In genomic region chr16:85947511-85948509, GRCh38 we compare ENCODE assay signal across 9 cellular contexts. TPM values are rescaled to one million over a fixed set of nuclear protein-coding genes. Genes with fewer than 3 reads are reported as not detected.
A peak's percentile ranks its signal among the peaks of the same experiment; 100 is the strongest.
DNase-seq lines count a peak whose midpoint lies in the region; ATAC-seq and TF ChIP-seq lines count a peak whose summit lies in the region.
"Had no signal": no experiment of that assay in that cellular context is flagged by ENCODE, and none has a peak within 500 bp of the region (broad histone marks: within the 10 kb centered on the region; RNA-seq: fewer than 3 reads in every experiment).

No MANE protein-coding gene starts in this region.

- H3K4me3 ChIP-seq in CD8-positive, alpha-beta memory T cell (ENCODE audit: low read length), result peak overlapping the region; percentile 42
- peak overlapping the region; percentile 57 for H3K4me3 ChIP-seq in MM.1S (ENCODE audit: low read length)

- DNase-seq in CD8-positive, alpha-beta memory T cell, result peak in 2 of 5 donors; percentile 14 to 53
- DNase-seq in MM.1S, result peak; percentile 64
- no peak for DNase-seq in central memory CD8-positive, alpha-beta T cell (ENCODE audit: low spot score in 2 of 2)
- DNase-seq in A172 (ENCODE audit: low spot score), result no peak
- DNase-seq in erythroblast (lab: John Stamatoyannopoulos, UW), result no peak
- DNase-seq in LoVo (ENCODE audit: low spot score), result no peak
- no peak for DNase-seq in endothelial cell (ENCODE audit: low spot score)

- peak overlapping the region; percentile 82 for H3K4me2 ChIP-seq in MM.1S (ENCODE audit: low read depth, low read length)

- no peak overlapping the region for H3K27ac ChIP-seq in CD8-positive, alpha-beta memory T cell (ENCODE audit: low read depth, low read length)
- H3K27ac ChIP-seq in MM.1S (ENCODE audit: low read length), result no peak overlapping the region

- H3K27me3 Mint-ChIP-seq in CD8-positive, alpha-beta memory T cell, result peaks cover 7 to 8% of the 10 kb centered on the region in 2 donors
- H3K27me3 Mint-ChIP-seq in central memory CD8-positive, alpha-beta T cell, result peaks cover 10% of the 10 kb centered on the region
- H3K27me3 Mint-ChIP-seq in endothelial cell (ENCODE audit: unreplicated experiment), result peaks cover 2% of the 10 kb centered on the region

- H3F3A ChIP-seq in MM.1S (ENCODE audit: insufficient read depth, low read length), result peaks cover 7% of the 10 kb centered on the region

- no peak overlapping the region for H3K9ac ChIP-seq in MM.1S (ENCODE audit: low read length)

- H3K9me2 ChIP-seq in MM.1S (replicated peaks; ENCODE audit: insufficient read depth, low read length), result no peaks in the 10 kb centered on the region

- no peaks in the 10 kb centered on the region for H3K9me3 Mint-ChIP-seq in CD8-positive, alpha-beta memory T cell
- no peaks in the 10 kb centered on the region for H3K9me3 Mint-ChIP-seq in central memory CD8-positive, alpha-beta T cell
- no peaks in the 10 kb centered on the region for H3K9me3 Mint-ChIP-seq in endothelial cell (ENCODE audit: unreplicated experiment)
- H3K9me3 Mint-ChIP-seq: neural crest cell had no signal

- 0 out of 2 replicates have a peak overlapping the region, but pooled peaks have one; percentile 15 for H2AFZ ChIP-seq in MM.1S (ENCODE audit: low read length)

- H3K36me3 Mint-ChIP-seq in CD8-positive, alpha-beta memory T cell, result no peaks in the 10 kb centered on the region
- peaks cover 3% of the 10 kb centered on the region for H3K36me3 Mint-ChIP-seq in central memory CD8-positive, alpha-beta T cell (ENCODE audit: insufficient read depth)
- no peaks in the 10 kb centered on the region for H3K36me3 Mint-ChIP-seq in endothelial cell (ENCODE audit: low read depth, unreplicated experiment)

- CTCF ChIA-PET in CD8-positive, alpha-beta memory T cell (lab: Charles Lee), result interaction anchor here (0.9 kb wide), 1 partner anchor 126 kb away, joined by 4 read pairs; no protein-coding TSS in a partner anchor

- no peaks in the 10 kb centered on the region for H3K9me3 ChIP-seq in CD8-positive, alpha-beta memory T cell (ENCODE audit: low read length)
- H3K9me3 ChIP-seq in MM.1S (replicated peaks; ENCODE audit: insufficient read depth, low read length), result no peaks in the 10 kb centered on the region

- H3K36me3 ChIP-seq in CD8-positive, alpha-beta memory T cell (ENCODE audit: insufficient read depth, low read length), result no peaks in the 10 kb centered on the region
- no peaks in the 10 kb centered on the region for H3K36me3 ChIP-seq in MM.1S (replicated peaks; ENCODE audit: insufficient read depth, low read length)

- no peaks in the 10 kb centered on the region for H3K27me3 ChIP-seq in CD8-positive, alpha-beta memory T cell (ENCODE audit: insufficient read depth, low read length, poor library complexity, severe bottlenecking)
- H3K27me3 ChIP-seq in MM.1S (replicated peaks; ENCODE audit: insufficient read depth, low read length), result peaks cover 75% of the 10 kb centered on the region

- H3K79me2 ChIP-seq in MM.1S (ENCODE audit: low read length), result no peaks in the 10 kb centered on the region

- peaks cover 26% of the 10 kb centered on the region for H3K4me1 ChIP-seq in CD8-positive, alpha-beta memory T cell (ENCODE audit: insufficient read depth, low read length)
- H3K4me1 ChIP-seq in MM.1S (ENCODE audit: low read length), result 0 out of 2 replicates have a peak, but pooled peaks cover 5% of the 10 kb centered on the region

- no peak for TF ChIP-seq CTCF in MM.1S (IDR thresholded peaks at IDR 0.05; ENCODE audit: low read length)
- no peak for TF ChIP-seq CTCF in endothelial cell (IDR thresholded peaks at IDR 0.05; ENCODE audit: unreplicated experiment)

- peaks cover 13 to 31% (median 18%) of the 10 kb centered on the region in 3 donors for H3K4me1 Mint-ChIP-seq in CD8-positive, alpha-beta memory T cell
- peaks cover 43% of the 10 kb centered on the region for H3K4me1 Mint-ChIP-seq in central memory CD8-positive, alpha-beta T cell
- peaks cover 5% of the 10 kb centered on the region for H3K4me1 Mint-ChIP-seq in endothelial cell (ENCODE audit: unreplicated experiment)

- no peaks in the 10 kb centered on the region for H4K20me1 ChIP-seq in MM.1S (ENCODE audit: insufficient read depth, low read length)

- POLR2A ChIA-PET in CD8-positive, alpha-beta memory T cell (lab: Charles Lee), result no interaction called here

- TF ChIP-seq POLR2A in erythroblast (IDR thresholded peaks at IDR 0.05; ENCODE audit: low read length), result no peak

- H3K27ac Mint-ChIP-seq in CD8-positive, alpha-beta memory T cell, result peak overlapping the region; percentile 11 to 95 (median 86)
- peak overlapping the region; percentile 32 for H3K27ac Mint-ChIP-seq in central memory CD8-positive, alpha-beta T cell (ENCODE audit: low read depth)
- no peak overlapping the region for H3K27ac Mint-ChIP-seq in endothelial cell (ENCODE audit: unreplicated experiment)

- ATAC-seq in GM21423 (IDR thresholded peaks at IDR 0.05; ENCODE audit: unreplicated experiment), result peak; percentile 62
- peak; percentile 87 for ATAC-seq in central memory CD8-positive, alpha-beta T cell (replicated peaks; ENCODE audit: extremely low read depth, poor library complexity, severe bottlenecking)

- H3K4me3 Mint-ChIP-seq in CD8-positive, alpha-beta memory T cell, result peak overlapping the region; percentile 84 to 98 (median 92)
- H3K4me3 Mint-ChIP-seq in central memory CD8-positive, alpha-beta T cell, result peak overlapping the region; percentile 72
- H3K4me3 Mint-ChIP-seq in endothelial cell (ENCODE audit: unreplicated experiment), result no peak overlapping the region
- H3K4me3 Mint-ChIP-seq: neural crest cell had no signal

RNA-seq across cellular contexts. Expression of gene IRF8, which starts 48.8 kb away (rescaled TPM):
- total RNA-seq in CD8-positive, alpha-beta memory T cell, result 10 to 100 TPM; 19.2 to 22.0 TPM
- polyA plus RNA-seq in CD8-positive, alpha-beta memory T cell, result 2.1 TPM
- total RNA-seq in A172 (2014; rRNA removed; shearing (Covaris generic)), result 0.05 and 0.12 TPM in 2 replicates
- 1.5 TPM for total RNA-seq in endothelial cell (ENCODE audit: unreplicated experiment)
